Comparison of ENCODE assay signal across 29 cellular contexts in the genomic region with DNA sequence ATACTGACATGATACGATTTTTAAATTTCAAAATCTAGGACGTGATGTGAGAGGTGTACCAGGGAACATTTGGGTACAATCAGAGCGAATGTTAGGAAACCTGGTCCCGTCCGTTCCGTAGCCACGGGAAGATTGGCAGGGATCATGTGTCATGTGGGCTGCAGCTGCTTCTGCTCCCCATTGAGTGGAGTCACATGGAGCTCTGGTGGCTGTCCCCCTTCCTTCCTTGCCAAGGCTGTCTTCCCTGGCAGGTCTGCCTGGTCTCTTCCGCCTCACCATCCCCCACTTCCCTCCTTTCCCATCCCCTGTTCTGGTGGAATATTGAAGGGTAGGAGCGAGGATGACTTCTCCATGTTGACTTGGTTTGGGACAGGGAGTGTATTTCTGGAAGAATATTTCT. TPM values are rescaled to one million over a fixed set of nuclear protein-coding genes. Genes with fewer than 3 reads are reported as not detected.
"Had no signal": no experiment of that assay in that cellular context is flagged by ENCODE, and none has a peak within 500 bp of the region (broad histone marks: within the 10 kb centered on the region; RNA-seq: fewer than 3 reads in every experiment).

No MANE protein-coding gene starts in this region.

- H3K27ac ChIP-seq: colonic mucosa, esophagus squamous epithelium, parathyroid adenoma, prostate gland, right atrium auricular region, thyroid gland had no signal

- H3K4me1 ChIP-seq: colonic mucosa, esophagus squamous epithelium, parathyroid adenoma, prostate gland, right atrium auricular region, thyroid gland had no signal

- ATAC-seq: left lobe of liver; naive thymus-derived CD8-positive, alpha-beta T cell; sciatic nerve; stimulated activated naive CD8-positive, alpha-beta T cell treated with anti-CD3 and anti-CD28 coated beads, Interleukin-15, amount 100 ng/mL, for 72 hours had no signal

- H3K4me3 ChIP-seq: colonic mucosa, esophagus squamous epithelium, prostate gland, right atrium auricular region, smooth muscle cell, thyroid gland had no signal

- H3K27me3 ChIP-seq: colonic mucosa, right atrium auricular region, thyroid gland had no signal

- H3K9me3 ChIP-seq: colonic mucosa, prostate gland, thyroid gland had no signal

- H3K36me3 ChIP-seq: colonic mucosa, esophagus squamous epithelium, prostate gland, right atrium auricular region, thyroid gland had no signal

- DNase-seq: colonic mucosa; effector memory CD4-positive, alpha-beta T cell; esophagus squamous epithelium; foreskin melanocyte; mesenchymal stem cell; midbrain; naive thymus-derived CD8-positive, alpha-beta T cell; nephron progenitor cell; occipital lobe; stimulated activated CD4-positive, alpha-beta T cell treated with anti-CD3 and anti-CD28 coated beads, Interleukin-12 subunit alpha, Interleukin-12 subunit beta, amount 100 ng/mL, for 4 hours; stimulated activated CD4-positive, alpha-beta T cell treated with anti-CD3 and anti-CD28 coated beads, Interleukin-1b, Interleukin-23, amount 100 ng/mL, for 48 hours; stimulated activated CD4-positive, alpha-beta T cell treated with anti-CD3 and anti-CD28 coated beads, Interleukin-4, amount 100 ng/mL, for 1 hour; stimulated activated CD8-positive, alpha-beta memory T cell treated with anti-CD3 and anti-CD28 coated beads, Interleukin-4, amount 100 ng/mL, for 48 hours; stimulated activated naive CD4-positive, alpha-beta T cell; stimulated activated naive CD8-positive, alpha-beta T cell treated with anti-CD3 and anti-CD28 coated beads, Interleukin-15, amount 100 ng/mL, for 72 hours; thyroid gland; trophoblast cell had no signal

RNA-seq across cellular contexts. Expression of gene FAM180A, which starts 33.8 kb away (rescaled TPM):
- total RNA-seq: endothelial cell of umbilical vein; epithelial cell of proximal tubule; lung microvascular endothelial cell; naive thymus-derived CD8-positive, alpha-beta T cell; occipital lobe; smooth muscle cell; temporal lobe had no signal

RNA-seq across cellular contexts. Expression of gene SLC13A4, which starts 54.4 kb away (rescaled TPM):
- total RNA-seq: chondrocyte; colonic mucosa; endothelial cell of umbilical vein; epithelial cell of proximal tubule; lung microvascular endothelial cell; mucosa of gallbladder; naive thymus-derived CD8-positive, alpha-beta T cell; smooth muscle cell had no signal
